In the genomic region with DNA sequence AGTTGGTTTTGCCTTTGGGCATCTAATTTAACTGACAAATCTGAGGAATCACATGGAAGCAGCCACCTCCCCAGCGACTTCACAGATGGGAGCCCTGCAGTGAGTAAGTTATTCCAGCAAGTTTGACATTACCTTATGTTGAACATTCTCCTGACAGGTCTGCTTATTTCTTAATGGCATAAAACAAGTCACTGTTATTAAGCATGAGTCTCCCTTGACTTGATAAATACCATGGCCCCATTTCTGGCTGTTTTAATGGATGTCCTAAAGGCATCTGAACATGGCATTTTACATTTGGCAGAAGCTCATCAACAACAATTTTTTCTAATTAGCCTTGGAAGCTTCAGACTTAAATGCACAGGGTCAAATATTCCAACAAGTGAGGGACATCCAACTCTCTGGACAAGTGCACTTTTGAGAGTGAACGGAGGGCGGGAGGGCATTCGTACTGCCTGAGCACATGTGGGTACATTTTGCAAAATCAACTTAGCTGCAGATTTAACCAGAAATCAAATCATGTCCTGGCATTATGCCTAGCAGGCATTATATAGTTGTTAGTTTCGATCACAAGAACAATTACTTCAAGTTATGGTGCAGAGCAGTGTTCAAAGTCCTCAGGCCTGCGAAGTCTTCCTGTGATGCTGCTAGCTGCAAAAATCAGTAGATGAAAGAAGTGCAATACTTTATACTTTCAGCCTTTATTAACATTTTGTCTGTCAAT, we compare ENCODE assay signal across 18 cellular contexts.
"Had no signal": no experiment of that assay in that cellular context is flagged by ENCODE, and none has a peak within 500 bp of the region (broad histone marks: within the 10 kb centered on the region; RNA-seq: fewer than 3 reads in every experiment).

No MANE protein-coding gene starts in this region.

- H3K4me3 Mint-ChIP-seq: activated naive CD4-positive, alpha-beta T cell treated with anti-CD3 and anti-CD28 coated beads, Interleukin-2, amount 50 U/mL, for 24 hours; dendritic cell treated with granulocyte-macrophage colony-stimulating factor and Interleukin-4, amounts not matched to agents 40 ng/mL and 50 ng/mL, for 4 days; endodermal cell; naive B cell had no signal

- H3K36me3 Mint-ChIP-seq: activated naive CD4-positive, alpha-beta T cell treated with anti-CD3 and anti-CD28 coated beads, Interleukin-2, amount 50 U/mL, for 24 hours had no signal

- H3K27me3 Mint-ChIP-seq: activated naive CD4-positive, alpha-beta T cell treated with anti-CD3 and anti-CD28 coated beads, Interleukin-2, amount 50 U/mL, for 24 hours; dendritic cell treated with granulocyte-macrophage colony-stimulating factor and Interleukin-4, amounts not matched to agents 40 ng/mL and 50 ng/mL, for 4 days had no signal

- H3K9me3 Mint-ChIP-seq: activated naive CD4-positive, alpha-beta T cell treated with anti-CD3 and anti-CD28 coated beads, Interleukin-2, amount 50 U/mL, for 24 hours; dendritic cell treated with granulocyte-macrophage colony-stimulating factor and Interleukin-4, amounts not matched to agents 40 ng/mL and 50 ng/mL, for 4 days; endodermal cell had no signal

- DNase-seq: activated CD4-positive, alpha-beta T cell treated with anti-CD3 and anti-CD28 coated beads, Interleukin-2, amount 50 U/mL, for 1 hour; amniotic stem cell; endodermal cell; glutamatergic neuron; lower lobe of right lung; midbrain; naive B cell; posterior cingulate gyrus; spleen; stimulated activated CD4-positive, alpha-beta T cell treated with anti-CD3 and anti-CD28 coated beads, Interleukin-1b, Interleukin-23, amount 100 ng/mL, for 48 hours; stimulated activated naive CD4-positive, alpha-beta T cell had no signal

- H3K27ac ChIP-seq: body of pancreas, lower lobe of right lung, neutrophil, right lobe of liver, spleen, suprapubic skin, upper lobe of left lung had no signal

- H3K27ac Mint-ChIP-seq: activated naive CD4-positive, alpha-beta T cell treated with anti-CD3 and anti-CD28 coated beads, Interleukin-2, amount 50 U/mL, for 24 hours; dendritic cell treated with granulocyte-macrophage colony-stimulating factor and Interleukin-4, amounts not matched to agents 40 ng/mL and 50 ng/mL, for 4 days; endodermal cell; naive B cell had no signal

- H3K4me1 Mint-ChIP-seq: activated naive CD4-positive, alpha-beta T cell treated with anti-CD3 and anti-CD28 coated beads, Interleukin-2, amount 50 U/mL, for 24 hours; endodermal cell; naive B cell had no signal

- ATAC-seq: body of pancreas, lower lobe of right lung, right lobe of liver had no signal
